Comparison of ENCODE assay signal across 11 cellular contexts in the genomic region with DNA sequence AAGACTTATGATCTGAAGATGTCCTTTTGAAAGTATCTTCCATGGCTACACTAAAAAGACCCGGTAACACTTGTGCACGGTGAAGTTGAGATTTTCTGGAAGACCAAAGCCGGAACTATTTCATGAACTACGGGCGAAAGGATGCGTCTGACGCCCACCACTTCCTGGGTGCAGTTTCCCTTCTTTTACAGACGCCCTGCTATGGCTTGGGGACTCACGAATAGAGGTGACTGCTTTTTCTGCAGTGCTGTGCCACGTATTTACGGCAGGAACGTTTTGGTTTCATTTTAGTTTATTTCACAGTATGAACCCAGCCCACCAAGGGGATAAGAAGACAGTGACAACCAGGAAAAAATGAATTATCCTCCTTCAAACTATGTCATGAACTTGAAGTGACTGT.
DNase-seq lines count a peak whose midpoint lies in the region; ATAC-seq and TF ChIP-seq lines count a peak whose summit lies in the region.
"Had no signal": no experiment of that assay in that cellular context is flagged by ENCODE, and none has a peak within 500 bp of the region (broad histone marks: within the 10 kb centered on the region; RNA-seq: fewer than 3 reads in every experiment).

No MANE protein-coding gene starts in this region.

- intact Hi-C loops in upper lobe of right lung (cut with DNase I): no loop called here

- H3K4me3 ChIP-seq in upper lobe of right lung: no peak overlapping the region
- H3K4me3 ChIP-seq: thyroid gland had no signal

- H3K27me3 Mint-ChIP-seq in activated T-cell treated with anti-CD3 and anti-CD28 coated beads, Interleukin-2, amount 50 U/mL, for 24 hours: no peaks in the 10 kb centered on the region
- H3K27me3 Mint-ChIP-seq in nephron progenitor cell (ENCODE audit: low read depth, poor library complexity) (no peaks in the 10 kb centered on the region), HFFc6 (ENCODE audit: insufficient read depth) (peaks cover 51% of the 10 kb centered on the region)

- ATAC-seq in upper lobe of right lung (peak; percentile 52), HG03196 (IDR thresholded peaks at IDR 0.05; ENCODE audit: unreplicated experiment) (no peak)

- peak overlapping the region; percentile 90 for H3K27ac Mint-ChIP-seq in activated T-cell treated with anti-CD3 and anti-CD28 coated beads, Interleukin-2, amount 50 U/mL, for 24 hours
- peak overlapping the region; percentile 88 for H3K27ac Mint-ChIP-seq in nephron progenitor cell
- no peak overlapping the region for H3K27ac Mint-ChIP-seq in HFFc6

- peak overlapping the region; percentile 8 for H3K27ac ChIP-seq in upper lobe of right lung
- H3K27ac ChIP-seq: thyroid gland had no signal

- peak overlapping the region; percentile 70 for H3K4me3 Mint-ChIP-seq in activated T-cell treated with anti-CD3 and anti-CD28 coated beads, Interleukin-2, amount 50 U/mL, for 24 hours
- H3K4me3 Mint-ChIP-seq in nephron progenitor cell (peak overlapping the region; percentile 64), HFFc6 (no peak overlapping the region)

- peaks cover 20% of the 10 kb centered on the region for H3K36me3 ChIP-seq in upper lobe of right lung
- H3K36me3 ChIP-seq: thyroid gland had no signal

- peaks cover 10% of the 10 kb centered on the region for H3K4me1 ChIP-seq in upper lobe of right lung

- H3K9me3 Mint-ChIP-seq in activated T-cell treated with anti-CD3 and anti-CD28 coated beads, Interleukin-2, amount 50 U/mL, for 24 hours: no peaks in the 10 kb centered on the region
- no peaks in the 10 kb centered on the region for H3K9me3 Mint-ChIP-seq in nephron progenitor cell
- peaks cover 4% of the 10 kb centered on the region; the same call in 1 of the 2 replicates for H3K9me3 Mint-ChIP-seq in HFFc6

- DNase-seq in activated gamma-delta T cell treated with Interleukin-2 at 50 U/mL for 16 hours (peak; percentile 63), activated gamma-delta T cell (lab: John Stamatoyannopoulos, UW) (no peak), nephron progenitor cell (no peak), upper lobe of right lung (no peak), NCI-H526 (lab: John Stamatoyannopoulos, UW) (no peak), HFFc6 (no peak)
- DNase-seq in activated T-cell treated with anti-CD3 and anti-CD28 coated beads, Interleukin-2, amount 50 U/mL, for 24 hours: peak; percentile 66
- DNase-seq: 8988T, NCI-H1436, thyroid gland had no signal

- H3K4me1 Mint-ChIP-seq in activated T-cell treated with anti-CD3 and anti-CD28 coated beads, Interleukin-2, amount 50 U/mL, for 24 hours (ENCODE audit: low read depth): peaks cover 44% of the 10 kb centered on the region
- peaks cover 95% of the 10 kb centered on the region for H3K4me1 Mint-ChIP-seq in nephron progenitor cell
- H3K4me1 Mint-ChIP-seq in HFFc6 (ENCODE audit: low read depth): peaks cover 11% of the 10 kb centered on the region

- no peaks in the 10 kb centered on the region for H3K27me3 ChIP-seq in upper lobe of right lung
- H3K27me3 ChIP-seq: thyroid gland had no signal

- TF ChIP-seq CTCF in nephron progenitor cell (IDR thresholded peaks at IDR 0.05) (no peak), upper lobe of right lung (IDR thresholded peaks at IDR 0.05) (no peak), HFFc6 (IDR thresholded peaks at IDR 0.05) (no peak)

- no peaks in the 10 kb centered on the region for H3K9me3 ChIP-seq in upper lobe of right lung
- H3K9me3 ChIP-seq: thyroid gland had no signal

- peaks cover 25% of the 10 kb centered on the region for H3K36me3 Mint-ChIP-seq in activated T-cell treated with anti-CD3 and anti-CD28 coated beads, Interleukin-2, amount 50 U/mL, for 24 hours (ENCODE audit: low read depth)
- H3K36me3 Mint-ChIP-seq in nephron progenitor cell (ENCODE audit: low read depth) (peaks cover 18% of the 10 kb centered on the region), HFFc6 (ENCODE audit: low read depth) (peaks cover 28% of the 10 kb centered on the region)

Comparison
In these comparisons a context has a peak if more than half of its experiments do, and no peak if none do; other contexts are left out.
1. DNase-seq: peak in activated gamma-delta T cell treated with Interleukin-2 at 50 U/mL for 16 hours (single experiment) and activated T-cell treated with anti-CD3 and anti-CD28 coated beads, Interleukin-2, amount 50 U/mL, for 24 hours (single experiment); none in activated gamma-delta T cell (single experiment), nephron progenitor cell (single experiment), upper lobe of right lung (single experiment), NCI-H526 (0 of 2) and HFFc6 (single experiment).